1 cellular context compared by ENCODE assay signal in the genomic region with DNA sequence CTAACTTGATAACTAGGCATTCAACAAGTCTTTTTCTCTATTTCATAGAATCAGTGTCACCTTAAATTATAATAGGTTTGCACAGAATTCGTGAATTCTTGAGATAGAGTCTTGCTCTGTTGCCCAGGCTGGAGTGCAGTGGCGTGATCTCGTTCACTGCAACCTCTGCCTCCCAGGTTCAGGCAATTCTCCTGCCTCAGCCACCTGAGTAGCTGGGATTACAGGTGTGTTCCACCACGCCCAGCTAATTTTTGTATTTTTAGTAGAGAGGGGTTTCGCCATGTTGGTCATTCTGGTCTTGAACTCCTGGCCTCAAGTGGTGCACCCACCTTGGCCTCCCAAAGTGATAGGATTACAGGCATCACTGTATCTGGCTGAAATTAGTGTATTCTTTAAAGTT.
TF ChIP-seq lines count a peak whose summit lies in the region.

No MANE protein-coding gene starts in this region.

TF ChIP-seq in HEK293, 187 proteins besides CTCF, POLR2A, EP300 and RAD21:
- peak; percentile 49; the same call in 1 of the 2 replicates for TF ChIP-seq SCRT2 (tag by site-specific recombination; IDR thresholded peaks at IDR 0.05)
